ENCODE assay signal across 1 cellular context in genomic region chr14:73746540-73747385, GRCh38.
TF ChIP-seq lines count a peak whose summit lies in the region.

No MANE protein-coding gene starts in this region.

TF ChIP-seq in GM23338, 12 proteins besides CTCF, POLR2A, EP300 and RAD21 (continued from another document):
- TF ChIP-seq, protein P1, sequence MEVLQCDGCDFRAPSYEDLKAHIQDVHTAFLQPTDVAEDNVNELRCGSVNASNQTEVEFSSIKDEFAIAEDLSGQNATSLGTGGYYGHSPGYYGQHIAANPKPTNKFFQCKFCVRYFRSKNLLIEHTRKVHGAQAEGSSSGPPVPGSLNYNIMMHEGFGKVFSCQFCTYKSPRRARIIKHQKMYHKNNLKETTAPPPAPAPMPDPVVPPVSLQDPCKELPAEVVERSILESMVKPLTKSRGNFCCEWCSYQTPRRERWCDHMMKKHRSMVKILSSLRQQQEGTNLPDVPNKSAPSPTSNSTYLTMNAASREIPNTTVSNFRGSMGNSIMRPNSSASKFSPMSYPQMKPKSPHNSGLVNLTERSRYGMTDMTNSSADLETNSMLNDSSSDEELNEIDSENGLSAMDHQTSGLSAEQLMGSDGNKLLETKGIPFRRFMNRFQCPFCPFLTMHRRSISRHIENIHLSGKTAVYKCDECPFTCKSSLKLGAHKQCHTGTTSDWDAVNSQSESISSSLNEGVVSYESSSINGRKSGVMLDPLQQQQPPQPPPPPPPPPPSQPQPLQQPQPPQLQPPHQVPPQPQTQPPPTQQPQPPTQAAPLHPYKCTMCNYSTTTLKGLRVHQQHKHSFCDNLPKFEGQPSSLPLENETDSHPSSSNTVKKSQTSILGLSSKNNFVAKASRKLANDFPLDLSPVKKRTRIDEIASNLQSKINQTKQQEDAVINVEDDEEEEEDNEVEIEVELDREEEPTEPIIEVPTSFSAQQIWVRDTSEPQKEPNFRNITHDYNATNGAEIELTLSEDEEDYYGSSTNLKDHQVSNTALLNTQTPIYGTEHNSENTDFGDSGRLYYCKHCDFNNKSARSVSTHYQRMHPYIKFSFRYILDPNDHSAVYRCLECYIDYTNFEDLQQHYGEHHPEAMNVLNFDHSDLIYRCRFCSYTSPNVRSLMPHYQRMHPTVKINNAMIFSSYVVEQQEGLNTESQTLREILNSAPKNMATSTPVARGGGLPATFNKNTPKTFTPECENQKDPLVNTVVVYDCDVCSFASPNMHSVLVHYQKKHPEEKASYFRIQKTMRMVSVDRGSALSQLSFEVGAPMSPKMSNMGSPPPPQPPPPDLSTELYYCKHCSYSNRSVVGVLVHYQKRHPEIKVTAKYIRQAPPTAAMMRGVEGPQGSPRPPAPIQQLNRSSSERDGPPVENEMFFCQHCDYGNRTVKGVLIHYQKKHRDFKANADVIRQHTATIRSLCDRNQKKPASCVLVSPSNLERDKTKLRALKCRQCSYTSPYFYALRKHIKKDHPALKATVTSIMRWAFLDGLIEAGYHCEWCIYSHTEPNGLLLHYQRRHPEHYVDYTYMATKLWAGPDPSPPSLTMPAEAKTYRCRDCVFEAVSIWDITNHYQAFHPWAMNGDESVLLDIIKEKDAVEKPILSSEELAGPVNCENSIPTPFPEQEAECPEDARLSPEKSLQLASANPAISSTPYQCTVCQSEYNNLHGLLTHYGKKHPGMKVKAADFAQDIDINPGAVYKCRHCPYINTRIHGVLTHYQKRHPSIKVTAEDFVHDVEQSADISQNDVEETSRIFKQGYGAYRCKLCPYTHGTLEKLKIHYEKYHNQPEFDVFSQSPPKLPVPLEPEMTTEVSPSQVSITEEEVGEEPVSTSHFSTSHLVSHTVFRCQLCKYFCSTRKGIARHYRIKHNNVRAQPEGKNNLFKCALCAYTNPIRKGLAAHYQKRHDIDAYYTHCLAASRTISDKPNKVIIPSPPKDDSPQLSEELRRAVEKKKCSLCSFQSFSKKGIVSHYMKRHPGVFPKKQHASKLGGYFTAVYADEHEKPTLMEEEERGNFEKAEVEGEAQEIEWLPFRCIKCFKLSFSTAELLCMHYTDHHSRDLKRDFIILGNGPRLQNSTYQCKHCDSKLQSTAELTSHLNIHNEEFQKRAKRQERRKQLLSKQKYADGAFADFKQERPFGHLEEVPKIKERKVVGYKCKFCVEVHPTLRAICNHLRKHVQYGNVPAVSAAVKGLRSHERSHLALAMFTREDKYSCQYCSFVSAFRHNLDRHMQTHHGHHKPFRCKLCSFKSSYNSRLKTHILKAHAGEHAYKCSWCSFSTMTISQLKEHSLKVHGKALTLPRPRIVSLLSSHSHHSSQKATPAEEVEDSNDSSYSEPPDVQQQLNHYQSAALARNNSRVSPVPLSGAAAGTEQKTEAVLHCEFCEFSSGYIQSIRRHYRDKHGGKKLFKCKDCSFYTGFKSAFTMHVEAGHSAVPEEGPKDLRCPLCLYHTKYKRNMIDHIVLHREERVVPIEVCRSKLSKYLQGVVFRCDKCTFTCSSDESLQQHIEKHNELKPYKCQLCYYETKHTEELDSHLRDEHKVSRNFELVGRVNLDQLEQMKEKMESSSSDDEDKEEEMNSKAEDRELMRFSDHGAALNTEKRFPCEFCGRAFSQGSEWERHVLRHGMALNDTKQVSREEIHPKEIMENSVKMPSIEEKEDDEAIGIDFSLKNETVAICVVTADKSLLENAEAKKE (CRISPR knock-in tag; IDR thresholded peaks at IDR 0.05), result no peak
- TF ChIP-seq EZH2phosphoT487 (IDR thresholded peaks at IDR 0.05; ENCODE audit: unreplicated experiment), result no peak
